Comparison of ENCODE assay signal across 25 cellular contexts in the genomic region with DNA sequence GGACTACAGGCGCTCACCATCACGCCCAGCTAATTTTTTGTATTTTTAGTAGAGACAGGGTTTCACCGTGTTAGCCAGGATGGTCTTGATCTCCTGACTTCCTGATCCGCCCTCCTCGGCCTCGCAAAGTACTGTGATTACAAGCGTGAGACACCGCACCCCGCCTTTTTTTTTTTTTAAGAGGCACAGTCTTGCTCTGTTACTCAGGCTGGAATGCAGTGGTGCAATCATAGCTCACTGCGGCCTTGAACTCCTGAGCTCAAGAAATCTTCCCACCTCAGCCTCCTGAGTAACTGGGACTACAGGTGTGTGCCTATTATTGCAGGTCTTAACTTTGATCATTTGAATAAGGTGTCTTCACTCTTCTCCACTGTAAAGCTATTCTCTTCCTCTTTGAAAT. TPM values are rescaled to one million over a fixed set of nuclear protein-coding genes. Genes with fewer than 3 reads are reported as not detected.
DNase-seq lines count a peak whose midpoint lies in the region; ATAC-seq, FAIRE-seq and TF ChIP-seq lines count a peak whose summit lies in the region.
"Had no signal": no experiment of that assay in that cellular context is flagged by ENCODE, and none has a peak within 500 bp of the region (broad histone marks: within the 10 kb centered on the region; RNA-seq: fewer than 3 reads in every experiment).

No MANE protein-coding gene starts in this region.

- H3K4me1 ChIP-seq in esophagus squamous epithelium (peaks cover 30 to 99% (median 39%) of the 10 kb centered on the region in 3 donors), small intestine (ENCODE audit: control insufficient read depth in 2 of 2, insufficient read depth in 1 of 2, low read depth in 1 of 2, low read length in 1 of 2) (peaks cover 0 to 3% of the 10 kb centered on the region in 2 donors)
- H3K4me1 ChIP-seq: parathyroid adenoma had no signal

- no peak for DNase-seq in esophagus squamous epithelium (lab: John Stamatoyannopoulos, UW)
- DNase-seq in small intestine = peak; percentile 79
- DNase-seq in activated CD4-positive, alpha-beta T cell treated with anti-CD3 and anti-CD28 coated beads, Interleukin-2, amount 50 U/mL, for 1 hour = no peak
- no peak for DNase-seq in middle frontal gyrus (ENCODE audit: extremely low spot score, low spot score)
- DNase-seq: activated effector memory CD4-positive, alpha-beta T cell treated with Interleukin-2 at 50 U/mL for 16 hours; activated naive CD8-positive, alpha-beta T cell treated with anti-CD3 and anti-CD28 coated beads for 36 hours; head of caudate nucleus; HFFc6; NCI-H1048; NCI-H1694 treated with DMSO at 0.1 percent for 48 hours; NCI-H2171 treated with DMSO at 0.1 percent for 48 hours; right cardiac atrium; RPMI8226; SK-N-SH; stimulated activated CD4-positive, alpha-beta T cell treated with anti-CD3 and anti-CD28 coated beads, Interleukin-4, amount 100 ng/mL, for 4 hours; T-helper 17 cell had no signal

- H3K27me3 ChIP-seq in esophagus squamous epithelium = no peaks in the 10 kb centered on the region
- no peaks in the 10 kb centered on the region for H3K27me3 ChIP-seq in small intestine (ENCODE audit: control insufficient read depth in 2 of 2, insufficient read depth in 2 of 2, low read length in 2 of 2)

- H3K4me3 ChIP-seq in esophagus squamous epithelium = no peak overlapping the region
- no peak overlapping the region for H3K4me3 ChIP-seq in small intestine (ENCODE audit: low read depth in 1 of 2, low read length in 2 of 2)

- H3K36me3 ChIP-seq in esophagus squamous epithelium = no peaks in the 10 kb centered on the region
- no peaks in the 10 kb centered on the region for H3K36me3 ChIP-seq in small intestine (ENCODE audit: control insufficient read depth in 2 of 2, insufficient read depth in 2 of 2, low read length in 2 of 2)

- WGBS in esophagus squamous epithelium, 2 donors = 48 to 73% methylated on average over 10 of the region's 10 CpGs
- WGBS in small intestine, 3 donors = 28 to 66% (median 53%) methylated on average over 10 of the region's 10 CpGs

- peak overlapping the region; percentile 56 for H3K27ac ChIP-seq in VCaP
- peak overlapping the region; percentile 45 to 98 (median 91) for H3K27ac ChIP-seq in esophagus squamous epithelium
- no peak overlapping the region for H3K27ac ChIP-seq in small intestine (ENCODE audit: low read depth in 1 of 2, low read length in 1 of 2)
- H3K27ac ChIP-seq: parathyroid adenoma had no signal

- H3K36me3 Mint-ChIP-seq in IgD-negative memory B cell = no peaks in the 10 kb centered on the region
- H3K36me3 Mint-ChIP-seq: stimulated activated memory B cell treated with anti-CD40 and anti-IgM and Interleukin-4, amounts not matched to agents 10 μg/mL and 1 μg/mL and 100 μg/mL, for 72 hours had no signal

- H3K9me3 ChIP-seq in esophagus squamous epithelium (no peaks in the 10 kb centered on the region), small intestine (ENCODE audit: control insufficient read depth, low read depth) (no peaks in the 10 kb centered on the region)
- H3K9me3 ChIP-seq: SK-N-SH had no signal

- peaks cover 18 to 33% (median 22%) of the 10 kb centered on the region in 3 donors for H3K4me1 Mint-ChIP-seq in IgD-negative memory B cell

- no peaks in the 10 kb centered on the region for H3K27me3 Mint-ChIP-seq in IgD-negative memory B cell
- H3K27me3 Mint-ChIP-seq: activated naive CD8-positive, alpha-beta T cell treated with anti-CD3 and anti-CD28 coated beads for 36 hours; central memory CD8-positive, alpha-beta T cell; stimulated activated memory B cell treated with anti-CD40 and anti-IgM and Interleukin-4, amounts not matched to agents 10 μg/mL and 1 μg/mL and 100 μg/mL, for 72 hours; T-helper 17 cell had no signal

- H3K9me3 Mint-ChIP-seq in IgD-negative memory B cell = no peaks in the 10 kb centered on the region
- H3K9me3 Mint-ChIP-seq: activated naive CD8-positive, alpha-beta T cell treated with anti-CD3 and anti-CD28 coated beads for 36 hours; central memory CD8-positive, alpha-beta T cell; HFFc6; neural crest cell; stimulated activated memory B cell treated with anti-CD40 and anti-IgM and Interleukin-4, amounts not matched to agents 10 μg/mL and 1 μg/mL and 100 μg/mL, for 72 hours had no signal

- no peak for TF ChIP-seq POLR2A in esophagus squamous epithelium (IDR thresholded peaks at IDR 0.05)

- peak overlapping the region in 1 of 4 donors; percentile 23 for H3K4me3 Mint-ChIP-seq in IgD-negative memory B cell
- H3K4me3 Mint-ChIP-seq: activated naive CD8-positive, alpha-beta T cell treated with anti-CD3 and anti-CD28 coated beads for 36 hours; central memory CD8-positive, alpha-beta T cell; HFFc6; stimulated activated memory B cell treated with anti-CD40 and anti-IgM and Interleukin-4, amounts not matched to agents 10 μg/mL and 1 μg/mL and 100 μg/mL, for 72 hours had no signal

- peak overlapping the region in 2 of 3 donors; percentile 39 to 48 for H3K27ac Mint-ChIP-seq in IgD-negative memory B cell
- H3K27ac Mint-ChIP-seq: activated naive CD8-positive, alpha-beta T cell treated with anti-CD3 and anti-CD28 coated beads for 36 hours; HFFc6; stimulated activated memory B cell treated with anti-CD40 and anti-IgM and Interleukin-4, amounts not matched to agents 10 μg/mL and 1 μg/mL and 100 μg/mL, for 72 hours; T-helper 17 cell had no signal

- no peak for FAIRE-seq in small intestine (lab: Jason Lieb, UNC)
- FAIRE-seq: astrocyte, urothelium cell line had no signal

- TF ChIP-seq CTCF in VCaP (conservative IDR thresholded peaks at IDR 0.05) (no peak), esophagus squamous epithelium (IDR thresholded peaks at IDR 0.05) (peak in 1 of 6 experiments; percentile 40)

- intact Hi-C loops in esophagus squamous epithelium (cut with DNase I) = no loop called here

- ATAC-seq in HG02571 (IDR thresholded peaks at IDR 0.05; ENCODE audit: unreplicated experiment) = no peak
- ATAC-seq: right cardiac atrium; stimulated activated memory B cell treated with anti-CD40 and anti-IgM and Interleukin-4, amounts not matched to agents 10 μg/mL and 1 μg/mL and 100 μg/mL, for 72 hours; T-helper 17 cell had no signal

RNA-seq across cellular contexts. Expression of a gene that starts 5.3 kb away (rescaled TPM):
- polyA plus RNA-seq in IgD-negative memory B cell (47.8 TPM), small intestine (10 to 100 TPM; 16.6 to 32.7 (median 31.5) TPM)
- total RNA-seq in esophagus squamous epithelium = 100 to 1,000 TPM; 315 to 901 (median 457) TPM

RNA-seq across cellular contexts. Expression of a gene that starts 14.5 kb away (rescaled TPM):
- polyA plus RNA-seq in IgD-negative memory B cell (12.5 TPM), small intestine (10 to 100 TPM in 1 of 3 donors, 1 to 10 TPM in 2; 7.0 to 15.2 (median 7.8) TPM)
- total RNA-seq in esophagus squamous epithelium = 10 to 100 TPM; 15.7 to 31.7 (median 20.0) TPM

RNA-seq across cellular contexts. Expression of a gene that starts 52.4 kb away (rescaled TPM):
- polyA plus RNA-seq in IgD-negative memory B cell (not detected), small intestine (under 1 TPM in 1 of 3 donors, not detected in 2; 0.39 TPM)
- 1 to 10 TPM; 2.8 to 7.5 (median 4.8) TPM for total RNA-seq in esophagus squamous epithelium
- total RNA-seq: activated naive CD8-positive, alpha-beta T cell treated with anti-CD3 and anti-CD28 coated beads for 36 hours; T-helper 17 cell had no signal

Comparison
In these comparisons a context has a peak if more than half of its experiments do, and no peak if none do; other contexts are left out.
1. H3K27ac ChIP-seq: peak in VCaP (single experiment) and esophagus squamous epithelium (4 of 4); none in small intestine (0 of 2).